9 cellular contexts compared by ENCODE assay signal in the genomic region with DNA sequence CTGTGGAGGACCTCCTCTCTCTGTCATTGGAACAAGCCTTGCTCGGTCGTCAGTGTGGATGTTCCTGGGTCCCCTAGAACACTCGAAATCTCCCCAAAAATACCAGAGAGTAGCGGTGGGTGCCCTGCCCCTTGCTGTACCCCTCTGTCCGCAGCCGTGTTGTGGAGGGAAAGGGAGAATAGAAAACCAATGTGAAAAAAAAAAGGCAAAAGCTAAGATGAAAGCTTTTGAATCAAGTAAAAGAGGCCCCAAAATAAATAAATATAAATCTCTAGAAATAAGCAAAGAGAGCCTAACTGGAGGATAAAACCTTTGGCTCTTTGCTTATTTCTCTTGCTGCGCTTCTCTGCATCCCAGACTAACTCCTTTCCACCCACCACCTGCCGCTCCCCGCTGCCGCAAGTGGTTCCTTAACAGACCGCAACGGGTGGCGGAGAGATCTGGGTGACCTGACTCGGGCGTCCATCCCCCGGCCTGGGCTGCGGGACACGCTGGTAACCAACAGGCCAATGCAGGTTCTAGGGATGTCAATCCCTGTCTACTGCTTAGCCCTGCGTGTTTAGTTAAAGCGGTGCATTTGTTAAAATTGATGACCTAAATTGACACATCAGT.
A peak's percentile ranks its signal among the peaks of the same experiment; 100 is the strongest.
DNase-seq lines count a peak whose midpoint lies in the region; ATAC-seq and TF ChIP-seq lines count a peak whose summit lies in the region.
"Had no signal": no experiment of that assay in that cellular context is flagged by ENCODE, and none has a peak within 500 bp of the region (broad histone marks: within the 10 kb centered on the region; RNA-seq: fewer than 3 reads in every experiment).

No MANE protein-coding gene starts in this region.

- peak overlapping the region; percentile 66 for H3K27ac ChIP-seq in WERI-Rb-1
- no peak overlapping the region for H3K27ac ChIP-seq in stomach
- no peak overlapping the region for H3K27ac ChIP-seq in prostate gland
- H3K27ac ChIP-seq: colonic mucosa had no signal

- peaks cover 0 to 14% (median 6%) of the 10 kb centered on the region in 4 donors for H3K4me1 ChIP-seq in stomach
- no peaks in the 10 kb centered on the region for H3K4me1 ChIP-seq in prostate gland (replicated peaks)
- H3K4me1 ChIP-seq: colonic mucosa had no signal

- no peak for TF ChIP-seq EP300 in stomach (IDR thresholded peaks at IDR 0.05)

- no peaks in the 10 kb centered on the region for H3K36me3 ChIP-seq in WERI-Rb-1
- no peaks in the 10 kb centered on the region for H3K36me3 ChIP-seq in stomach
- no peaks in the 10 kb centered on the region for H3K36me3 ChIP-seq in prostate gland
- H3K36me3 ChIP-seq: colonic mucosa had no signal

- H3K9me3 ChIP-seq in WERI-Rb-1 (ENCODE audit: severe bottlenecking) (peaks cover 10% of the 10 kb centered on the region), stomach (peaks cover 0 to 12% (median 8%) of the 10 kb centered on the region in 4 donors), prostate gland (no peaks in the 10 kb centered on the region)
- H3K9me3 ChIP-seq: colonic mucosa had no signal

- no peaks in the 10 kb centered on the region for H3K9me3 Mint-ChIP-seq in activated T-cell treated with anti-CD3 and anti-CD28 coated beads, Interleukin-2, amount 50 U/mL, for 72 hours
- peaks cover 8% of the 10 kb centered on the region for H3K9me3 Mint-ChIP-seq in glutamatergic neuron (ENCODE audit: unreplicated experiment)

- TF ChIP-seq POLR2A in stomach (IDR thresholded peaks at IDR 0.05) (no peak), prostate gland (IDR thresholded peaks at IDR 0.05) (no peak)

- WGBS in stomach, 5 donors = 5 to 10% (median 6%) methylated on average over 18 to 20 of the region's 20 CpGs
- 3% methylated on average over 20 of the region's 20 CpGs for WGBS in prostate gland

- H3K27me3 Mint-ChIP-seq in activated T-cell treated with anti-CD3 and anti-CD28 coated beads, Interleukin-2, amount 50 U/mL, for 72 hours (ENCODE audit: low read depth) = peaks cover 83% of the 10 kb centered on the region
- H3K27me3 Mint-ChIP-seq in glutamatergic neuron (ENCODE audit: unreplicated experiment) = no peaks in the 10 kb centered on the region

- H3K36me3 Mint-ChIP-seq in activated T-cell treated with anti-CD3 and anti-CD28 coated beads, Interleukin-2, amount 50 U/mL, for 72 hours (ENCODE audit: insufficient read depth in 2 of 2) = peaks cover 2% of the 10 kb centered on the region in 2 donors
- H3K36me3 Mint-ChIP-seq in glutamatergic neuron (ENCODE audit: unreplicated experiment) = peaks cover 7% of the 10 kb centered on the region

- no peak overlapping the region for H3K27ac Mint-ChIP-seq in activated T-cell treated with anti-CD3 and anti-CD28 coated beads, Interleukin-2, amount 50 U/mL, for 72 hours
- H3K27ac Mint-ChIP-seq in glutamatergic neuron (ENCODE audit: unreplicated experiment) = peak overlapping the region; percentile 91

- TF ChIP-seq CTCF in WERI-Rb-1 (IDR thresholded peaks at IDR 0.05; ENCODE audit: low read depth, low read length) = no peak
- TF ChIP-seq CTCF in glutamatergic neuron (IDR thresholded peaks at IDR 0.05; ENCODE audit: partially characterized antibody, unreplicated experiment) = no peak
- no peak for TF ChIP-seq CTCF in stomach (IDR thresholded peaks at IDR 0.05)
- no peak for TF ChIP-seq CTCF in prostate gland (IDR thresholded peaks at IDR 0.05)

- H3K27me3 ChIP-seq in WERI-Rb-1 (ENCODE audit: insufficient read depth, low read depth, severe bottlenecking) = no peaks in the 10 kb centered on the region
- peaks cover 3 to 94% (median 31%) of the 10 kb centered on the region in 3 donors for H3K27me3 ChIP-seq in stomach
- H3K27me3 ChIP-seq in prostate gland (replicated peaks; ENCODE audit: insufficient read depth) = no peaks in the 10 kb centered on the region

- peak overlapping the region; percentile 80 for H3K4me3 ChIP-seq in WERI-Rb-1 (ENCODE audit: low read depth, low read length)
- peak overlapping the region in 3 of 4 donors; percentile 1 to 19 (median 2) for H3K4me3 ChIP-seq in stomach
- H3K4me3 ChIP-seq in prostate gland = no peak overlapping the region
- H3K4me3 ChIP-seq: colonic mucosa had no signal

- no peak for DNase-seq in activated T-cell treated with anti-CD3 and anti-CD28 coated beads, Interleukin-2, amount 50 U/mL, for 72 hours
- DNase-seq in activated T-cell treated with anti-CD3 and anti-CD28 coated beads, Interleukin-2, amount 50 U/mL, for 1 hour = no peak
- DNase-seq in WERI-Rb-1 (peak; percentile 82), glutamatergic neuron (peak; percentile 75), stomach (no peak), NCI-H446 treated with DMSO at 0.1 percent for 48 hours (lab: John Stamatoyannopoulos, UW) (no peak), HuH-7.5 (ENCODE audit: low spot score) (no peak), prostate gland (ENCODE audit: low spot score) (no peak)
- DNase-seq: colonic mucosa had no signal

- H3K4me3 Mint-ChIP-seq in activated T-cell treated with anti-CD3 and anti-CD28 coated beads, Interleukin-2, amount 50 U/mL, for 72 hours = peak overlapping the region; percentile 63 to 71
- H3K4me3 Mint-ChIP-seq in glutamatergic neuron (ENCODE audit: unreplicated experiment) = peak overlapping the region; percentile 91

- no peak for ATAC-seq in activated T-cell treated with anti-CD3 and anti-CD28 coated beads, Interleukin-2, amount 50 U/mL, for 72 hours (replicated peaks in 1 of 2)

- peaks cover 26% of the 10 kb centered on the region for H3K4me1 Mint-ChIP-seq in activated T-cell treated with anti-CD3 and anti-CD28 coated beads, Interleukin-2, amount 50 U/mL, for 72 hours (ENCODE audit: low read depth)
- peaks cover 22% of the 10 kb centered on the region for H3K4me1 Mint-ChIP-seq in glutamatergic neuron (ENCODE audit: low read depth, unreplicated experiment)

- intact Hi-C loops in stomach (cut with DNase I; ENCODE audit: low total_unique reads) = no loop called here
- intact Hi-C loops in prostate gland (cut with DNase I) = no loop called here

Comparison
In these comparisons a context has a peak if more than half of its experiments do, and no peak if none do; other contexts are left out.
1. DNase-seq: peak in WERI-Rb-1 (single experiment) and glutamatergic neuron (single experiment); none in activated T-cell treated with anti-CD3 and anti-CD28 coated beads, Interleukin-2, amount 50 U/mL, for 72 hours (0 of 2), activated T-cell treated with anti-CD3 and anti-CD28 coated beads, Interleukin-2, amount 50 U/mL, for 1 hour (single experiment), stomach (single experiment), NCI-H446 treated with DMSO at 0.1 percent for 48 hours (single experiment), HuH-7.5 (single experiment) and prostate gland (single experiment).
2. H3K4me3 ChIP-seq: peak in WERI-Rb-1 (single experiment) and stomach (3 of 4); none in prostate gland (0 of 2).